22 cellular contexts compared by ENCODE assay signal in the genomic region with DNA sequence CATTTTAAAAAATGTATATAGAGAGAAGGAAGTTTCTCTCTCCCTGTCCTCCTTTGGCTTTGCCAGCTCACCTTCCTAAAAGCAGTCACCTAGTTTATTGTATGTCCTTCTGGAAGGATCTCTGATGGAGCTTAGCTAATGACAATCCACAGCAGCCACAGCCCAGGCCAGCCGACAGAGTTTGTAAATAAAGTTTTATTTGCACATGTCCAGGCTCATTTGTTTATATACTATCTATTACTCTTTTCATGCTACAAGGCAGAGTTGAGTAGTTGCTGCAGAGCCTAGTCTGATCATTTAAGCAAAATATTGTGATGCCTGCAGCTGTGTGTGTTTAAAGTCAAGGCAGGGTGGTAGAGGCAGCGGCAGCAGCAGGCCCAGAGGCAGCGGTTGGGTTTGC. TPM values are rescaled to one million over a fixed set of nuclear protein-coding genes. Genes with fewer than 3 reads are reported as not detected.
DNase-seq lines count a peak whose midpoint lies in the region; ATAC-seq and TF ChIP-seq lines count a peak whose summit lies in the region.
"Had no signal": no experiment of that assay in that cellular context is flagged by ENCODE, and none has a peak within 500 bp of the region (broad histone marks: within the 10 kb centered on the region; RNA-seq: fewer than 3 reads in every experiment).

No MANE protein-coding gene starts in this region.

- H3K4me1 ChIP-seq in GM23338 (ENCODE audit: insufficient read depth) (0 out of 2 replicates have a peak, but pooled peaks cover 2% of the 10 kb centered on the region), OCI-LY1 (ENCODE audit: insufficient read depth, low read length, severe bottlenecking) (peaks cover 16% of the 10 kb centered on the region)

- H4K20me1 ChIP-seq in GM23338 (replicated peaks; ENCODE audit: insufficient read depth) = peaks cover 44% of the 10 kb centered on the region
- no peaks in the 10 kb centered on the region for H4K20me1 ChIP-seq in OCI-LY1 (ENCODE audit: insufficient read depth, low read length)

- peaks cover 3% of the 10 kb centered on the region for H3K27me3 Mint-ChIP-seq in GM23338 (ENCODE audit: insufficient read depth, low read depth, poor library complexity)
- H3K27me3 Mint-ChIP-seq in activated CD4-positive, alpha-beta memory T cell treated with anti-CD3 and anti-CD28 coated beads, Interleukin-2, amount 10 ng/mL, durations not matched to agents 7 days and 5 days = no peaks in the 10 kb centered on the region
- H3K27me3 Mint-ChIP-seq: B cell had no signal

- H3K79me2 ChIP-seq in GM23338 (replicated peaks; ENCODE audit: insufficient read depth) (peaks cover 52% of the 10 kb centered on the region), OCI-LY1 (ENCODE audit: insufficient read depth, low read length) (0 out of 2 replicates have a peak, but pooled peaks cover 4% of the 10 kb centered on the region)

- H3K4me3 ChIP-seq in GM23338 (no peak overlapping the region), OCI-LY1 (ENCODE audit: low read depth, low read length, poor library complexity, severe bottlenecking) (no peak overlapping the region)
- H3K4me3 ChIP-seq: HAP-1, Peyer's patch, SK-N-MC had no signal

- H3F3A ChIP-seq in GM23338 (replicated peaks; ENCODE audit: low read depth) (0 out of 2 replicates have a peak, but pooled peaks cover 2% of the 10 kb centered on the region), OCI-LY1 (ENCODE audit: insufficient read depth, low read length) (no peaks in the 10 kb centered on the region)

- no peak overlapping the region for H3K27ac Mint-ChIP-seq in GM23338
- no peak overlapping the region for H3K27ac Mint-ChIP-seq in activated CD4-positive, alpha-beta memory T cell treated with anti-CD3 and anti-CD28 coated beads, Interleukin-2, amount 10 ng/mL, durations not matched to agents 7 days and 5 days
- H3K27ac Mint-ChIP-seq: B cell; CD8-positive, alpha-beta T cell had no signal

- TF ChIP-seq CTCF in GM23338 (conservative IDR thresholded peaks at IDR 0.05; ENCODE audit: low read depth in 2 of 2) (no peak), OCI-LY1 (IDR thresholded peaks at IDR 0.05; ENCODE audit: low read length) (no peak)

- H3K4me2 ChIP-seq in GM23338 = no peak overlapping the region
- H3K4me2 ChIP-seq in OCI-LY1 (ENCODE audit: low read length) = no peak overlapping the region
- H3K4me2 ChIP-seq: KMS-11 had no signal

- no peak for ATAC-seq in GM23338
- ATAC-seq: CD8-positive, alpha-beta T cell had no signal

- POLR2A ChIA-PET in activated CD4-positive, alpha-beta memory T cell treated with anti-CD3 and anti-CD28 coated beads, Interleukin-2, amount 10 ng/mL, durations not matched to agents 7 days and 5 days (lab: Charles Lee) = no interaction called here

- H3K9me3 ChIP-seq in OCI-LY1 (ENCODE audit: low read length) = no peaks in the 10 kb centered on the region
- H3K9me3 ChIP-seq: HAP-1, Peyer's patch had no signal

- H3K9ac ChIP-seq in OCI-LY1 (ENCODE audit: low read length) = no peak overlapping the region
- H3K9ac ChIP-seq: KMS-11 had no signal

- H3K9me3 Mint-ChIP-seq in GM23338 = no peaks in the 10 kb centered on the region
- H3K9me3 Mint-ChIP-seq in activated CD4-positive, alpha-beta memory T cell treated with anti-CD3 and anti-CD28 coated beads, Interleukin-2, amount 10 ng/mL, durations not matched to agents 7 days and 5 days = no peaks in the 10 kb centered on the region
- H3K9me3 Mint-ChIP-seq: CD8-positive, alpha-beta T cell had no signal

- H3K36me3 Mint-ChIP-seq in GM23338 (ENCODE audit: low read depth) = no peaks in the 10 kb centered on the region
- H3K36me3 Mint-ChIP-seq in activated CD4-positive, alpha-beta memory T cell treated with anti-CD3 and anti-CD28 coated beads, Interleukin-2, amount 10 ng/mL, durations not matched to agents 7 days and 5 days (ENCODE audit: low read depth) = no peaks in the 10 kb centered on the region

- CTCF ChIA-PET in activated CD4-positive, alpha-beta memory T cell treated with anti-CD3 and anti-CD28 coated beads, Interleukin-2, amount 10 ng/mL, durations not matched to agents 7 days and 5 days (lab: Charles Lee) = no interaction called here

- H3K4me3 Mint-ChIP-seq in GM23338 = no peak overlapping the region
- H3K4me3 Mint-ChIP-seq in activated CD4-positive, alpha-beta memory T cell treated with anti-CD3 and anti-CD28 coated beads, Interleukin-2, amount 10 ng/mL, durations not matched to agents 7 days and 5 days = no peak overlapping the region
- H3K4me3 Mint-ChIP-seq: B cell; CD8-positive, alpha-beta T cell had no signal

- H3K9me2 ChIP-seq in GM23338 (ENCODE audit: insufficient read depth) = no peaks in the 10 kb centered on the region
- H3K9me2 ChIP-seq in OCI-LY1 (ENCODE audit: low read depth, low read length) = no peaks in the 10 kb centered on the region

- H3K27me3 ChIP-seq in GM23338 (ENCODE audit: insufficient read depth) = no peaks in the 10 kb centered on the region
- H3K27me3 ChIP-seq in OCI-LY1 (ENCODE audit: insufficient read depth, low read length) = no peaks in the 10 kb centered on the region
- H3K27me3 ChIP-seq: Peyer's patch had no signal

- H3K27ac ChIP-seq in GM23338 (ENCODE audit: low read depth) (0 out of 2 replicates have a peak overlapping the region, but pooled peaks have one; percentile 9), OCI-LY1 (ENCODE audit: low read depth, low read length, poor library complexity, severe bottlenecking) (peak overlapping the region; percentile 24), cingulate gyrus (ENCODE audit: low read depth, low read length) (peak overlapping the region; percentile 54)
- H3K27ac ChIP-seq: C4-2B, KMS-11, Peyer's patch, SK-N-MC had no signal

- H2AFZ ChIP-seq in GM23338 = no peak overlapping the region
- H2AFZ ChIP-seq in OCI-LY1 (ENCODE audit: low read length) = no peak overlapping the region

- H3K36me3 ChIP-seq in GM23338 (ENCODE audit: insufficient read depth) (no peaks in the 10 kb centered on the region), OCI-LY1 (ENCODE audit: insufficient read depth, low read length) (peaks cover 4% of the 10 kb centered on the region; the same call in 1 of the 2 replicates)
- H3K36me3 ChIP-seq: HAP-1, Peyer's patch had no signal

- peaks cover 15% of the 10 kb centered on the region; the same call in 2 of the 3 replicates for H3K4me1 Mint-ChIP-seq in GM23338
- peaks cover 15% of the 10 kb centered on the region for H3K4me1 Mint-ChIP-seq in activated CD4-positive, alpha-beta memory T cell treated with anti-CD3 and anti-CD28 coated beads, Interleukin-2, amount 10 ng/mL, durations not matched to agents 7 days and 5 days

- DNase-seq in COLO668 (lab: John Stamatoyannopoulos, UW; ENCODE audit: unreplicated experiment) = peak; percentile 30
- DNase-seq in GM23338 (ENCODE audit: low spot score) = no peak
- DNase-seq in foreskin melanocyte = no peak
- DNase-seq in activated CD4-positive, alpha-beta memory T cell treated with anti-CD3 and anti-CD28 coated beads, Interleukin-2, amount 10 ng/mL, durations not matched to agents 7 days and 5 days = no peak
- no peak for DNase-seq in GM19240 (ENCODE audit: insufficient read length, low spot score)
- DNase-seq: CD8-positive, alpha-beta T cell; GOT3; IMR-90; NCI-H1092 treated with DMSO at 0.1 percent for 48 hours; NCI-H1436 treated with DMSO at 0.1 percent for 48 hours; NCI-H187 treated with DMSO at 0.1 percent for 48 hours; NCI-H2107; NCI-H446 treated with DMSO at 0.1 percent for 48 hours; Peyer's patch; SIG-M5 had no signal

TF ChIP-seq in GM23338, 12 proteins besides CTCF, POLR2A, EP300 and RAD21 (continues in another document):
- TF ChIP-seq EZH2 (IDR thresholded peaks at IDR 0.05; ENCODE audit: low read depth, unreplicated experiment) = no peak

RNA-seq across cellular contexts. Expression of a gene that starts 32.7 kb away (rescaled TPM):
- 1.3 and 2.2 TPM in 2 replicates for total RNA-seq in GM23338 (2014; rRNA removed; shearing (Covaris generic))
- polyA plus RNA-seq in GM23338 (2016; fragmentation: Nextera tagmentation; extraction: Ambion mirVana) = 0.09 and 0.24 TPM in 2 replicates
- total RNA-seq in activated CD4-positive, alpha-beta memory T cell treated with anti-CD3 and anti-CD28 coated beads, Interleukin-2, amount 10 ng/mL, durations not matched to agents 7 days and 5 days = under 1 TPM; 0.10 to 0.15 TPM

RNA-seq across cellular contexts. Expression of a gene that starts 35.1 kb away (rescaled TPM):
- total RNA-seq in GM23338 (2014; rRNA removed; shearing (Covaris generic)) = 33.3 and 47.2 TPM in 2 replicates
- 6.9 and 7.8 TPM in 2 replicates for polyA plus RNA-seq in GM23338 (2016; fragmentation: Nextera tagmentation; extraction: Ambion mirVana)
- 10 to 100 TPM; 16.3 to 16.4 TPM for total RNA-seq in activated CD4-positive, alpha-beta memory T cell treated with anti-CD3 and anti-CD28 coated beads, Interleukin-2, amount 10 ng/mL, durations not matched to agents 7 days and 5 days

RNA-seq across cellular contexts. Expression of a gene that starts 49.0 kb away (rescaled TPM):
- 49.6 and 52.6 TPM in 2 replicates for total RNA-seq in GM23338 (2014; rRNA removed; shearing (Covaris generic))
- polyA plus RNA-seq in GM23338 (2016; fragmentation: Nextera tagmentation; extraction: Ambion mirVana) = 90.5 and 91.6 TPM in 2 replicates
- total RNA-seq in activated CD4-positive, alpha-beta memory T cell treated with anti-CD3 and anti-CD28 coated beads, Interleukin-2, amount 10 ng/mL, durations not matched to agents 7 days and 5 days = 10 to 100 TPM; 31.7 to 35.5 TPM

RNA-seq across cellular contexts. Expression of a gene that starts 49.9 kb away (rescaled TPM):
- 23.3 and 29.4 TPM in 2 replicates for total RNA-seq in GM23338 (2014; rRNA removed; shearing (Covaris generic))
- polyA plus RNA-seq in GM23338 (2016; fragmentation: Nextera tagmentation; extraction: Ambion mirVana) = 74.7 and 81.9 TPM in 2 replicates
- total RNA-seq in activated CD4-positive, alpha-beta memory T cell treated with anti-CD3 and anti-CD28 coated beads, Interleukin-2, amount 10 ng/mL, durations not matched to agents 7 days and 5 days = 10 to 100 TPM; 64.4 to 65.0 TPM

RNA-seq across cellular contexts. Expression of a gene that starts 50.5 kb away (rescaled TPM):
- 15.9 and 16.0 TPM in 2 replicates for total RNA-seq in GM23338 (2014; rRNA removed; shearing (Covaris generic))
- polyA plus RNA-seq in GM23338 (2016; fragmentation: Nextera tagmentation; extraction: Ambion mirVana) = 2.5 and 5.0 TPM in 2 replicates
- total RNA-seq in activated CD4-positive, alpha-beta memory T cell treated with anti-CD3 and anti-CD28 coated beads, Interleukin-2, amount 10 ng/mL, durations not matched to agents 7 days and 5 days = 10 to 100 TPM; 16.3 to 20.4 TPM
